ENCODE assay signal across 9 cellular contexts in genomic region chr6:149990672-149991402, GRCh38. TPM values are rescaled to one million over a fixed set of nuclear protein-coding genes. Genes with fewer than 3 reads are reported as not detected.
DNase-seq lines count a peak whose midpoint lies in the region; TF ChIP-seq lines count a peak whose summit lies in the region.
"Had no signal": no experiment of that assay in that cellular context is flagged by ENCODE, and none has a peak within 500 bp of the region (broad histone marks: within the 10 kb centered on the region; RNA-seq: fewer than 3 reads in every experiment).

No MANE protein-coding gene starts in this region.

- H3K4me1 Mint-ChIP-seq in CD14-positive monocyte (peaks cover 22% of the 10 kb centered on the region), immature natural killer cell (peaks cover 23 to 33% of the 10 kb centered on the region in 2 donors)
- H3K4me1 Mint-ChIP-seq in activated CD4-positive, alpha-beta memory T cell treated with anti-CD3 and anti-CD28 coated beads, Interleukin-2, amount 10 ng/mL, durations not matched to agents 7 days and 5 days = peaks cover 34% of the 10 kb centered on the region

- peaks cover 7 to 19% of the 10 kb centered on the region in 2 donors for H3K36me3 Mint-ChIP-seq in CD14-positive monocyte
- peaks cover 15% of the 10 kb centered on the region for H3K36me3 Mint-ChIP-seq in activated CD4-positive, alpha-beta memory T cell treated with anti-CD3 and anti-CD28 coated beads, Interleukin-2, amount 10 ng/mL, durations not matched to agents 7 days and 5 days (ENCODE audit: low read depth)
- H3K36me3 Mint-ChIP-seq in immature natural killer cell = peaks cover 0 to 3% (median 0%) of the 10 kb centered on the region in 3 donors

- H3K4me3 Mint-ChIP-seq in CD14-positive monocyte (peak overlapping the region; percentile 53 to 91), immature natural killer cell (peak overlapping the region; percentile 68 to 79 (median 71))
- H3K4me3 Mint-ChIP-seq in activated CD4-positive, alpha-beta memory T cell treated with anti-CD3 and anti-CD28 coated beads, Interleukin-2, amount 10 ng/mL, durations not matched to agents 7 days and 5 days = peak overlapping the region; percentile 60

- no peak overlapping the region for H3K27ac ChIP-seq in testis
- no peak overlapping the region for H3K27ac ChIP-seq in uterus

- no peaks in the 10 kb centered on the region for H3K27me3 ChIP-seq in testis
- peaks cover 12 to 82% of the 10 kb centered on the region in 2 donors for H3K27me3 ChIP-seq in uterus

- 2 to 4% methylated on average over 38 to 48 of the region's 48 CpGs for WGBS in testis, 2 donors

- no peak for TF ChIP-seq POLR2A in testis (IDR thresholded peaks at IDR 0.05)
- TF ChIP-seq POLR2A in uterus (IDR thresholded peaks at IDR 0.05) = no peak

- CTCF ChIA-PET in HEK293T (lab: Yijun Ruan, JAX) = interaction anchor here (0.9 kb wide), 1 partner anchor 16 kb away, joined by 3 read pairs; no protein-coding TSS in a partner anchor
- CTCF ChIA-PET in activated CD4-positive, alpha-beta memory T cell treated with anti-CD3 and anti-CD28 coated beads, Interleukin-2, amount 10 ng/mL, durations not matched to agents 7 days and 5 days (lab: Charles Lee) = interaction anchor here (1.2 to 1.6 kb wide), 3 partner anchors 16 to 90 kb away, joined by 3 to 4 read pairs (median 3); no protein-coding TSS in a partner anchor

- H3K9me3 Mint-ChIP-seq in CD14-positive monocyte (peaks cover 5 to 49% (median 36%) of the 10 kb centered on the region in 7 donors), immature natural killer cell (peaks cover 0 to 11% (median 5%) of the 10 kb centered on the region in 6 donors)
- peaks cover 7% of the 10 kb centered on the region for H3K9me3 Mint-ChIP-seq in activated CD4-positive, alpha-beta memory T cell treated with anti-CD3 and anti-CD28 coated beads, Interleukin-2, amount 10 ng/mL, durations not matched to agents 7 days and 5 days

- peak overlapping the region; percentile 2 to 12 for H3K4me3 ChIP-seq in testis
- H3K4me3 ChIP-seq in uterus = peak overlapping the region in 1 of 2 donors; percentile 10

- H3K27me3 Mint-ChIP-seq in CD14-positive monocyte (ENCODE audit: low read depth in 3 of 3) (peaks cover 90 to 96% (median 95%) of the 10 kb centered on the region in 3 donors), immature natural killer cell (ENCODE audit: low read depth in 3 of 3) (peaks cover 39 to 52% (median 40%) of the 10 kb centered on the region in 3 donors)
- peaks cover 90% of the 10 kb centered on the region for H3K27me3 Mint-ChIP-seq in activated CD4-positive, alpha-beta memory T cell treated with anti-CD3 and anti-CD28 coated beads, Interleukin-2, amount 10 ng/mL, durations not matched to agents 7 days and 5 days

- TF ChIP-seq CTCF in CD14-positive monocyte (IDR thresholded peaks at IDR 0.05) (no peak), testis (IDR thresholded peaks at IDR 0.05) (no peak), uterus (IDR thresholded peaks at IDR 0.05) (no peak)

- no peaks in the 10 kb centered on the region for H3K36me3 ChIP-seq in testis (ENCODE audit: low read depth, missing control alignments)
- no peaks in the 10 kb centered on the region for H3K36me3 ChIP-seq in uterus

- DNase-seq in CD14-positive monocyte (ENCODE audit: low spot score) (no peak), HEK293T (ENCODE audit: extremely low spot score) (peak; percentile 69), immature natural killer cell (peak in 2 of 3 donors; percentile 19 to 30), testis (peak; percentile 33), kidney tubule cell (ENCODE audit: low spot score) (no peak), uterus (no peak)
- peak; percentile 39 for DNase-seq in activated CD4-positive, alpha-beta memory T cell treated with anti-CD3 and anti-CD28 coated beads, Interleukin-2, amount 10 ng/mL, durations not matched to agents 7 days and 5 days
- DNase-seq in activated CD4-positive, alpha-beta T cell treated with anti-CD3 and anti-CD28 coated beads, Interleukin-2, amount 50 U/mL, for 4 hours = no peak

- peak overlapping the region in 1 of 7 donors; percentile 14 for H3K27ac Mint-ChIP-seq in CD14-positive monocyte
- H3K27ac Mint-ChIP-seq in activated CD4-positive, alpha-beta memory T cell treated with anti-CD3 and anti-CD28 coated beads, Interleukin-2, amount 10 ng/mL, durations not matched to agents 7 days and 5 days = no peak overlapping the region
- no peak overlapping the region for H3K27ac Mint-ChIP-seq in immature natural killer cell

- POLR2A ChIA-PET in HEK293T (lab: Yijun Ruan, JAX) = interaction anchor here (1.2 kb wide), 2 partner anchors 15 to 39 kb away, joined by 3 read pairs; no protein-coding TSS in a partner anchor
- POLR2A ChIA-PET in activated CD4-positive, alpha-beta memory T cell treated with anti-CD3 and anti-CD28 coated beads, Interleukin-2, amount 10 ng/mL, durations not matched to agents 7 days and 5 days (lab: Charles Lee) = interaction anchor here (0.9 to 1.1 kb wide), 4 partner anchors 9 to 38 kb away, joined by 3 read pairs; no protein-coding TSS in a partner anchor

- no peaks in the 10 kb centered on the region for H3K9me3 ChIP-seq in testis
- peaks cover 0 to 14% of the 10 kb centered on the region in 2 donors for H3K9me3 ChIP-seq in uterus

- intact Hi-C loops in CD14-positive monocyte (cut with micrococcal nuclease) = no loop called here
- intact Hi-C loops in testis (cut with DNase I; ENCODE audit: low total_unique reads) = no loop called here
- intact Hi-C loops in uterus (cut with DNase I; ENCODE audit: low total_unique reads) = no loop called here

- H3K4me1 ChIP-seq in testis = peaks cover 7% of the 10 kb centered on the region
- H3K4me1 ChIP-seq in uterus = no peaks in the 10 kb centered on the region

TF ChIP-seq in HEK293T, 16 proteins besides CTCF, POLR2A, EP300 and RAD21:
- peak; percentile 51 for TF ChIP-seq L3MBTL2 (conservative IDR thresholded peaks at IDR 0.05)
- TF ChIP-seq ARNT (IDR thresholded peaks at IDR 0.05) = no peak
- no peak for TF ChIP-seq TARDBP (IDR thresholded peaks at IDR 0.05)
- TF ChIP-seq LEF1 (IDR thresholded peaks at IDR 0.05; ENCODE audit: borderline replicate concordance) = 0 out of 2 replicates have a peak, but pooled peaks have one; percentile 39
TF ChIP-seq in HEK293T: peak in this region for 2.

RNA-seq across cellular contexts. Expression of gene ULBP1, which starts 27.1 kb away (rescaled TPM):
- polyA plus RNA-seq in CD14-positive monocyte (under 1 TPM; 0.06 to 0.09 TPM), immature natural killer cell (not detected), testis (ENCODE audit: insufficient read depth, low read depth, low replicate concordance) (2.3 TPM)
- 1 to 10 TPM; 2.1 to 2.3 TPM for total RNA-seq in activated CD4-positive, alpha-beta memory T cell treated with anti-CD3 and anti-CD28 coated beads, Interleukin-2, amount 10 ng/mL, durations not matched to agents 7 days and 5 days
- total RNA-seq in testis (1 to 10 TPM; 4.7 to 5.9 TPM), uterus (not detected)

RNA-seq across cellular contexts. Expression of gene RAET1L, which starts 34.5 kb away (rescaled TPM):
- polyA plus RNA-seq in CD14-positive monocyte = not detected
- not detected for total RNA-seq in activated CD4-positive, alpha-beta memory T cell treated with anti-CD3 and anti-CD28 coated beads, Interleukin-2, amount 10 ng/mL, durations not matched to agents 7 days and 5 days
- not detected for polyA plus RNA-seq in immature natural killer cell
- total RNA-seq in testis = under 1 TPM in 1 of 2 donors, not detected in 1; 0.43 TPM
- polyA plus RNA-seq in testis (ENCODE audit: insufficient read depth, low read depth, low replicate concordance) = not detected
- not detected for total RNA-seq in uterus
- total RNA-seq: frontal cortex had no signal

RNA-seq across cellular contexts. Expression of gene ULBP2, which starts 49.0 kb away (rescaled TPM):
- polyA plus RNA-seq in CD14-positive monocyte (under 1 TPM in 1 of 2 donors, not detected in 1; 0.31 TPM), immature natural killer cell (under 1 TPM in 2 of 3 donors, not detected in 1; 0.83 to 0.88 TPM), testis (ENCODE audit: insufficient read depth, low read depth, low replicate concordance) (1.9 TPM)
- 1 to 10 TPM; 1.5 to 1.8 TPM for total RNA-seq in activated CD4-positive, alpha-beta memory T cell treated with anti-CD3 and anti-CD28 coated beads, Interleukin-2, amount 10 ng/mL, durations not matched to agents 7 days and 5 days
- total RNA-seq in testis (1 to 10 TPM; 1.5 to 2.0 TPM), uterus (under 1 TPM in 2 of 4 donors, not detected in 2; 0.21 to 0.34 TPM)

Comparison
In these comparisons a context has a peak if more than half of its experiments do, and no peak if none do; other contexts are left out.
1. DNase-seq: peak in HEK293T (single experiment), activated CD4-positive, alpha-beta memory T cell treated with anti-CD3 and anti-CD28 coated beads, Interleukin-2, amount 10 ng/mL, durations not matched to agents 7 days and 5 days (single experiment), immature natural killer cell (2 of 3) and testis (single experiment); none in CD14-positive monocyte (single experiment), kidney tubule cell (single experiment), uterus (0 of 2) and activated CD4-positive, alpha-beta T cell treated with anti-CD3 and anti-CD28 coated beads, Interleukin-2, amount 50 U/mL, for 4 hours (0 of 2).
2. Peak in every context shown above with its lines, with median percentiles within 50 percentile points of each other: H3K4me3 Mint-ChIP-seq.